ENCODE assay signal across 12 cellular contexts in genomic region chr22:37462983-37463382, GRCh38. TPM values are rescaled to one million over a fixed set of nuclear protein-coding genes. Genes with fewer than 3 reads are reported as not detected.
A peak's percentile ranks its signal among the peaks of the same experiment; 100 is the strongest.
DNase-seq lines count a peak whose midpoint lies in the region; ATAC-seq lines count a peak whose summit lies in the region.
"Had no signal": no experiment of that assay in that cellular context is flagged by ENCODE, and none has a peak within 500 bp of the region (broad histone marks: within the 10 kb centered on the region; RNA-seq: fewer than 3 reads in every experiment).

No MANE protein-coding gene starts in this region.

- DNase-seq in Daoy (ENCODE audit: low read depth) (peak; percentile 59), Karpas-422 (peak; percentile 64), astrocyte of the hippocampus (ENCODE audit: low read depth, low spot score) (peak; percentile 74), left lobe of liver (ENCODE audit: low spot score) (no peak), occipital lobe (lab: John Stamatoyannopoulos, UW) (no peak), NCI-H2107 (lab: John Stamatoyannopoulos, UW) (no peak), NCI-H748 (lab: John Stamatoyannopoulos, UW; ENCODE audit: unreplicated experiment) (no peak)
- DNase-seq: DMS79; NK-92 treated with Interleukin-12 subunit alpha and Interleukin-12 subunit beta, amount 100 ng/mL, for 24 hours had no signal

- no peak overlapping the region for H3K4me2 ChIP-seq in Karpas-422 (ENCODE audit: low read depth, low read length, poor library complexity, severe bottlenecking)

- H3K4me1 ChIP-seq in Karpas-422 (ENCODE audit: low read length), result peaks cover 23% of the 10 kb centered on the region
- H3K4me1 ChIP-seq: adrenal gland had no signal

- peaks cover 22% of the 10 kb centered on the region for H4K20me1 ChIP-seq in Karpas-422 (ENCODE audit: insufficient read depth, low read depth, low read length)

- H3K27me3 ChIP-seq in Karpas-422 (ENCODE audit: low read length), result no peaks in the 10 kb centered on the region
- H3K27me3 ChIP-seq: adrenal gland had no signal

- no peak overlapping the region for H2AFZ ChIP-seq in Karpas-422 (ENCODE audit: low read length)

- H3K4me3 ChIP-seq in Karpas-422 (ENCODE audit: low read length), result no peak overlapping the region
- H3K4me3 ChIP-seq: adrenal gland had no signal

- H3K9ac ChIP-seq in Karpas-422 (ENCODE audit: low read length), result no peak overlapping the region

- H3K79me2 ChIP-seq in Karpas-422 (ENCODE audit: low read length), result no peaks in the 10 kb centered on the region

- no peaks in the 10 kb centered on the region for H3K9me2 ChIP-seq in Karpas-422 (replicated peaks; ENCODE audit: insufficient read depth, low read length)

- H3K36me3 ChIP-seq in Karpas-422 (ENCODE audit: insufficient read depth, low read length), result no peaks in the 10 kb centered on the region
- H3K36me3 ChIP-seq: adrenal gland had no signal

- H3K9me3 ChIP-seq in Karpas-422 (ENCODE audit: low read length), result no peaks in the 10 kb centered on the region
- H3K9me3 ChIP-seq: adrenal gland had no signal

- peak; percentile 71 for ATAC-seq in left lobe of liver
- no peak for ATAC-seq in GM21576 (IDR thresholded peaks at IDR 0.05; ENCODE audit: unreplicated experiment)

- H3K27ac ChIP-seq in Karpas-422 (ENCODE audit: low read length), result no peak overlapping the region
- H3K27ac ChIP-seq: adrenal gland had no signal

RNA-seq across cellular contexts. Expression of gene MFNG, which starts 23.2 kb away (rescaled TPM):
- total RNA-seq in Daoy (2014; rRNA removed; shearing (Covaris generic)), result 2.4 and 3.0 TPM in 2 replicates
- total RNA-seq in Karpas-422 (2014; rRNA removed; shearing (Covaris generic); ENCODE audit: low replicate concordance), result 91.1 and 105 TPM in 2 replicates
- total RNA-seq in left lobe of liver (8.0 TPM), occipital lobe (3.9 TPM)
- total RNA-seq: fibroblast of lung had no signal

RNA-seq across cellular contexts. Expression of gene ELFN2, which starts 35.7 kb away (rescaled TPM):
- total RNA-seq in Daoy (2014; rRNA removed; shearing (Covaris generic)), result 2.0 and 2.3 TPM in 2 replicates
- not detected in 2 replicates for total RNA-seq in Karpas-422 (2014; rRNA removed; shearing (Covaris generic); ENCODE audit: low replicate concordance)
- total RNA-seq in left lobe of liver (0.23 TPM), occipital lobe (14.7 TPM)

RNA-seq across cellular contexts. Expression of gene CARD10, which starts 56.2 kb away (rescaled TPM):
- 24.0 and 25.9 TPM in 2 replicates for total RNA-seq in Daoy (2014; rRNA removed; shearing (Covaris generic))
- not detected in 2 replicates for total RNA-seq in Karpas-422 (2014; rRNA removed; shearing (Covaris generic); ENCODE audit: low replicate concordance)
- 22.4 TPM for total RNA-seq in left lobe of liver
- total RNA-seq in occipital lobe, result 2.0 TPM

Comparison
In these comparisons a context has a peak if more than half of its experiments do, and no peak if none do; other contexts are left out.
1. DNase-seq: peak in Daoy (single experiment), Karpas-422 (single experiment) and astrocyte of the hippocampus (single experiment); none in left lobe of liver (single experiment), occipital lobe (single experiment), NCI-H2107 (single experiment) and NCI-H748 (single experiment).
2. RNA of gene MFNG, which starts 23.2 kb away (total RNA-seq): 91.1 to 105 TPM in Karpas-422; 8.0 TPM in left lobe of liver (single experiment), 3.9 TPM in occipital lobe (single experiment) and 2.4 to 3.0 TPM in Daoy; every median in the first group is over 10 times any median in the second.